Comparison of ENCODE assay signal across 1 cellular context in the genomic region with DNA sequence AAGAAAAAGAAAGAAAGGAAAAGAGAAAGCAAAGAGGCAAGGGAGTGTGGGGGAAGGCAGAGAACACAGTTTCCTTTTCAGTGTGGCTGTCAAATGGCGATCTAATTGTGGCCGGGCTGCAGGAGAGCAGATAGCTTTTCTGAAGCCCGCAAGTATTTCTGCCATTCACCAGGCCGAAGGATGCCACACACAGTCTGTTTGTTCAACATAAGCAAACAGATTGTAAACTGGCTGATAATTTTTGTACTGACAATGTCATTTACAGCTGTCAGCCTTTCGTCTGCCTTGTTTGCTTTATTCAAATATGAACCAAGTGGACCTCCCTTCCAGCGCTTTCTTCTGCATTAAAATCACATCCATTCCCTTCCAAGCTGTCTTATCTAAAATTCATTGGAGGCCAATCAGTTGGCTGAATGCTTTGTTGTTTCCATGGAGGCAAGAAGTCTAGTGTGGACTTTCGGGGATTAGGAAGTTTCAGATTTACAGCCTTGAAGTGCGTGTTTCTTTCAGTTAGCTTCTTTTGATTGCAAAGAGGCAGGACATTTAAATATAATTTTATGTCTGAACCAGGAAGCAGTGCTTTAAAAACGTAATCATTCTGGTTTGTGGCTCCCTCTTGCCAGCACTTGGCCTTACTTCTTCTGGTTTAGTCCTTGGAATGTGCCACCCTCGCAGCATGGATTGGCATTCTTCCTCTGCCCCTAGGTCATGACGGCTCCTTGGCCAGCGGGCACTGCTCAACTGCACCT.
TF ChIP-seq lines count a peak whose summit lies in the region.

No MANE protein-coding gene starts in this region.

TF ChIP-seq in liver, 16 proteins besides CTCF, POLR2A, EP300 and RAD21 (continued from another document):
- TF ChIP-seq, protein P1, sequence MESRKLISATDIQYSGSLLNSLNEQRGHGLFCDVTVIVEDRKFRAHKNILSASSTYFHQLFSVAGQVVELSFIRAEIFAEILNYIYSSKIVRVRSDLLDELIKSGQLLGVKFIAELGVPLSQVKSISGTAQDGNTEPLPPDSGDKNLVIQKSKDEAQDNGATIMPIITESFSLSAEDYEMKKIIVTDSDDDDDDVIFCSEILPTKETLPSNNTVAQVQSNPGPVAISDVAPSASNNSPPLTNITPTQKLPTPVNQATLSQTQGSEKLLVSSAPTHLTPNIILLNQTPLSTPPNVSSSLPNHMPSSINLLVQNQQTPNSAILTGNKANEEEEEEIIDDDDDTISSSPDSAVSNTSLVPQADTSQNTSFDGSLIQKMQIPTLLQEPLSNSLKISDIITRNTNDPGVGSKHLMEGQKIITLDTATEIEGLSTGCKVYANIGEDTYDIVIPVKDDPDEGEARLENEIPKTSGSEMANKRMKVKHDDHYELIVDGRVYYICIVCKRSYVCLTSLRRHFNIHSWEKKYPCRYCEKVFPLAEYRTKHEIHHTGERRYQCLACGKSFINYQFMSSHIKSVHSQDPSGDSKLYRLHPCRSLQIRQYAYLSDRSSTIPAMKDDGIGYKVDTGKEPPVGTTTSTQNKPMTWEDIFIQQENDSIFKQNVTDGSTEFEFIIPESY (IDR thresholded peaks at IDR 0.05) = no peak
- TF ChIP-seq NR2F2 (IDR thresholded peaks at IDR 0.05) (no peak), ATF3 (IDR thresholded peaks at IDR 0.05) (no peak), MAX (IDR thresholded peaks at IDR 0.05) (no peak), GABPA (IDR thresholded peaks at IDR 0.05 in 1 of 2, conservative IDR thresholded peaks at IDR 0.05 in 1 of 2) (no peak), EGR1 (IDR thresholded peaks at IDR 0.05; ENCODE audit: low read depth in 2 of 2) (no peak), SP1 (IDR thresholded peaks at IDR 0.05) (no peak)
